24 cellular contexts compared by ENCODE assay signal in genomic region chr12:49929581-49929980, GRCh38. TPM values are rescaled to one million over a fixed set of nuclear protein-coding genes. Genes with fewer than 3 reads are reported as not detected.
"Had no signal": no experiment of that assay in that cellular context is flagged by ENCODE, and none has a peak within 500 bp of the region (broad histone marks: within the 10 kb centered on the region; RNA-seq: fewer than 3 reads in every experiment).

No MANE protein-coding gene starts in this region.

- H3K36me3 Mint-ChIP-seq: naive thymus-derived CD8-positive, alpha-beta T cell; type B pancreatic cell had no signal

- H3K9me3 ChIP-seq: heart left ventricle, mucosa of descending colon, suprapubic skin, thyroid gland, uterus had no signal

- H3K27me3 ChIP-seq: heart left ventricle, thyroid gland, uterus had no signal

- H3K4me1 Mint-ChIP-seq: naive thymus-derived CD8-positive, alpha-beta T cell had no signal

- H3K9me3 Mint-ChIP-seq: naive thymus-derived CD8-positive, alpha-beta T cell had no signal

- H3K4me3 ChIP-seq: heart left ventricle, mucosa of descending colon, suprapubic skin, thyroid gland, uterus had no signal

- H3K4me1 ChIP-seq: suprapubic skin, thyroid gland, uterus had no signal

- H3K4me3 Mint-ChIP-seq: naive thymus-derived CD8-positive, alpha-beta T cell; type B pancreatic cell had no signal

- ATAC-seq: left colon; mucosa of descending colon; naive thymus-derived CD8-positive, alpha-beta T cell; right cardiac atrium; stimulated activated naive CD8-positive, alpha-beta T cell treated with anti-CD3 and anti-CD28 coated beads, Interleukin-15, Interleukin-2, amounts not matched to agents 100 U/mL and 50 U/mL, for 24 hours had no signal

- H3K27ac Mint-ChIP-seq: naive thymus-derived CD8-positive, alpha-beta T cell; type B pancreatic cell had no signal

- H3K27ac ChIP-seq: heart left ventricle, suprapubic skin, thyroid gland, uterus had no signal

- DNase-seq: dermis blood vessel endothelial cell; effector CD4-positive, alpha-beta T cell; hippocampal formation; left colon; mucosa of descending colon; naive thymus-derived CD8-positive, alpha-beta T cell; right cardiac atrium; small intestine; stimulated activated CD4-positive, alpha-beta T cell treated with anti-CD3 and anti-CD28 coated beads, Interleukin-2, amount 100 ng/mL, for 48 hours; stimulated activated naive CD8-positive, alpha-beta T cell treated with anti-CD3 and anti-CD28 coated beads, Interleukin-15, Interleukin-2, amounts not matched to agents 100 U/mL and 50 U/mL, for 24 hours; thyroid gland; uterus had no signal

- H3K36me3 ChIP-seq: heart left ventricle, suprapubic skin, thyroid gland, uterus had no signal

RNA-seq across cellular contexts. Expression of gene AQP2, which starts 21.0 kb away (rescaled TPM):
- total RNA-seq: dermis blood vessel endothelial cell; fibroblast of lung; frontal cortex; glomerular endothelial cell; heart left ventricle; kidney epithelial cell; left colon; liver; lung microvascular endothelial cell; mucosa of descending colon; naive thymus-derived CD8-positive, alpha-beta T cell; osteocyte; uterus had no signal
- polyA plus RNA-seq: esophagus; fibroblast of lung; heart left ventricle; liver; naive thymus-derived CD8-positive, alpha-beta T cell; neural cell; small intestine had no signal

RNA-seq across cellular contexts. Expression of gene FAIM2, which starts 25.9 kb away (rescaled TPM):
- total RNA-seq: dermis blood vessel endothelial cell; glomerular endothelial cell; kidney epithelial cell; lung microvascular endothelial cell; naive thymus-derived CD8-positive, alpha-beta T cell had no signal

RNA-seq across cellular contexts. Expression of gene AQP5, which starts 32.1 kb away (rescaled TPM):
- total RNA-seq: fibroblast of lung; glomerular endothelial cell; kidney epithelial cell; left colon; liver; lung microvascular endothelial cell; mucosa of descending colon; naive thymus-derived CD8-positive, alpha-beta T cell had no signal
- polyA plus RNA-seq: fibroblast of lung; liver; naive thymus-derived CD8-positive, alpha-beta T cell; neural cell had no signal

RNA-seq across cellular contexts. Expression of gene AQP6, which starts 43.2 kb away (rescaled TPM):
- total RNA-seq: dermis blood vessel endothelial cell; frontal cortex; glomerular endothelial cell; heart left ventricle; kidney epithelial cell; left colon; liver; lung microvascular endothelial cell; naive thymus-derived CD8-positive, alpha-beta T cell; osteocyte; suprapubic skin; thyroid gland had no signal
- polyA plus RNA-seq: fibroblast of lung; naive thymus-derived CD8-positive, alpha-beta T cell; neural cell had no signal
